ENCODE assay signal across 8 cellular contexts in the genomic region with DNA sequence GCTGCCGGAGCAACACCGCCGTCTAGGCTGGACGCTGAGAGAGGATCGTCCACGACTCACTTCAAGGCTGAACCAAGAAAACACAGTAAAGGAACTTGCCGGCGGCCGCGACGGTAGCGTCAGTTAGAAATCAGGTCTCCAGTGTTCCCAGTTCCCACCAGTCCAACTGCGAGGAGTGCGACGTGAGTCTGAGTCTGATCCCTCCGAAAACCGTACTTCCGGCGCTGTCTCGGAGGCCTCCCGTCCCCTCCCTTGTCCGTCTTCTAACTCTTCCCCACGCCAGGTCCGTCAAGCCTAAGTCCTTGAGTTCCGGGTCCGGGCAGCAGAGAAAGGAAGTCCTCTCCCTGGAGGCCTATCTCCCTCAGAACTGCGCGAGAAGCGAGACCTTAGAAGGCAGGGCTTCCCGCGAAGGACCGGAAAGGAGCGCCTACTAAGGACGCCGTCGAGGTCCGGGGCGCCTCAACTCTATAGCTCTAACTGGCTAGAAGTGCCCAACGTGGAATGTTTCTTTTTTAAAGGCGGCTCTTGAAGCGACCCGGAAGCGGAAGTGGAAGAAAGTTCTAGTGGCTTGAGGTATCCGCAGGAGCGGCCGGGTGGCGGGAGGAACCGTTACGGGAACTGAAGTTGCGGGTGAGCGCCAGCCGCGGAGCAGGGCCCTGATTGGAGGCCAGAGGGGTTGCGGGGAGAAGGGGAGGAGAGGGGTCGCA. TPM values are rescaled to one million over a fixed set of nuclear protein-coding genes. Genes with fewer than 3 reads are reported as not detected.
DNase-seq lines count a peak whose midpoint lies in the region; ATAC-seq lines count a peak whose summit lies in the region.

A gene with protein sequence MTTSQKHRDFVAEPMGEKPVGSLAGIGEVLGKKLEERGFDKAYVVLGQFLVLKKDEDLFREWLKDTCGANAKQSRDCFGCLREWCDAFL (plus strand): TSS at position 563 of the 707 bp plus-strand sequence. CDS start 748 bp downstream, outside the sequence.
A gene with protein sequence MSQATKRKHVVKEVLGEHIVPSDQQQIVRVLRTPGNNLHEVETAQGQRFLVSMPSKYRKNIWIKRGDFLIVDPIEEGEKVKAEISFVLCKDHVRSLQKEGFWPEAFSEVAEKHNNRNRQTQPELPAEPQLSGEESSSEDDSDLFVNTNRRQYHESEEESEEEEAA (minus strand): TSS at position 217 of the 707 bp plus-strand sequence. CDS start 1,768 bp downstream, outside the sequence.

- no peaks in the 10 kb centered on the region for H3K9me3 ChIP-seq in BLaER1 treated with 17β-estradiol and CSF1 and Interleukin-3, amounts not matched to agents 10 nM and 100 nM (replicated peaks in 1 of 11)

- H3K9ac ChIP-seq in BLaER1 treated with 17β-estradiol and CSF1 and Interleukin-3, amounts not matched to agents 10 nM and 100 nM: peak within 1 kb of the TSS; percentile 82 to 90 (median 86)

- ATAC-seq in GM19372 (IDR thresholded peaks at IDR 0.05; ENCODE audit: low read depth, unreplicated experiment) (peak; percentile 72), HG03558 (IDR thresholded peaks at IDR 0.05; ENCODE audit: extremely low read depth, unreplicated experiment) (peak; percentile 33), left lobe of liver (peak; percentile 88)

- H3K4me3 Mint-ChIP-seq in activated CD4-positive, alpha-beta T cell treated with anti-CD3 and anti-CD28 coated beads, Interleukin-2, amount 10 ng/mL, durations not matched to agents 7 days and 5 days: peak within 1 kb of the TSS; percentile 96

- peaks cover 24 to 42% (median 38%) of the 10 kb centered on the region in 10 experiments for H3K4me1 ChIP-seq in BLaER1 treated with 17β-estradiol and CSF1 and Interleukin-3, amounts not matched to agents 10 nM and 100 nM

- H3K27ac Mint-ChIP-seq in activated CD4-positive, alpha-beta T cell treated with anti-CD3 and anti-CD28 coated beads, Interleukin-2, amount 10 ng/mL, durations not matched to agents 7 days and 5 days: peak within 1 kb of the TSS; percentile 98

- no peaks in the 10 kb centered on the region for H3K27me3 ChIP-seq in BLaER1 treated with 17β-estradiol and CSF1 and Interleukin-3, amounts not matched to agents 10 nM and 100 nM

- CTCF ChIA-PET in activated CD4-positive, alpha-beta T cell treated with anti-CD3 and anti-CD28 coated beads, Interleukin-2, amount 10 ng/mL, durations not matched to agents 7 days and 5 days (lab: Charles Lee): interaction anchor here (1.0 to 1.5 kb wide), 6 partner anchors 10 to 222 kb away, joined by 4 to 13 read pairs (median 5); a partner anchor contains a TSS

- H3K4me2 ChIP-seq in BLaER1 treated with 17β-estradiol and CSF1 and Interleukin-3, amounts not matched to agents 10 nM and 100 nM: peak within 1 kb of the TSS; percentile 85 to 97 (median 91)

- POLR2A ChIA-PET in activated CD4-positive, alpha-beta T cell treated with anti-CD3 and anti-CD28 coated beads, Interleukin-2, amount 10 ng/mL, durations not matched to agents 7 days and 5 days (lab: Charles Lee): interaction anchor here (0.6 to 1.3 kb wide), 2 partner anchors 54 to 143 kb away, joined by 3 read pairs; no protein-coding TSS in a partner anchor

- H3K4me3 ChIP-seq in BLaER1 treated with 17β-estradiol and CSF1 and Interleukin-3, amounts not matched to agents 10 nM and 100 nM: peak within 1 kb of the TSS; percentile 67 to 97 (median 88)

- H4K20me1 ChIP-seq in BLaER1 treated with 17β-estradiol and CSF1 and Interleukin-3, amounts not matched to agents 10 nM and 100 nM: peaks cover 5 to 84% (median 40%) of the 10 kb centered on the region in 11 experiments; a peak in 20 of 22 replicates

- peaks cover 41% of the 10 kb centered on the region for H3K4me1 Mint-ChIP-seq in activated CD4-positive, alpha-beta T cell treated with anti-CD3 and anti-CD28 coated beads, Interleukin-2, amount 10 ng/mL, durations not matched to agents 7 days and 5 days

- DNase-seq in NCI-H748 (lab: John Stamatoyannopoulos, UW; ENCODE audit: unreplicated experiment): peak; percentile 99
- peak; percentile 95 for DNase-seq in activated CD4-positive, alpha-beta T cell treated with anti-CD3 and anti-CD28 coated beads, Interleukin-2, amount 10 ng/mL, durations not matched to agents 7 days and 5 days
- DNase-seq in dedifferentiated amniotic fluid mesenchymal stem cell (ENCODE audit: extremely low spot score): peak; percentile 97
- peak; percentile 94 for DNase-seq in left lobe of liver (ENCODE audit: low spot score)
- DNase-seq in stimulated activated CD4-positive, alpha-beta T cell treated with anti-CD3 and anti-CD28 coated beads, Interleukin-2, amount 100 ng/mL, for 24 hours: peak; percentile 90 to 93

- H3K9me3 Mint-ChIP-seq in activated CD4-positive, alpha-beta T cell treated with anti-CD3 and anti-CD28 coated beads, Interleukin-2, amount 10 ng/mL, durations not matched to agents 7 days and 5 days: no peaks in the 10 kb centered on the region

- H3K36me3 Mint-ChIP-seq in activated CD4-positive, alpha-beta T cell treated with anti-CD3 and anti-CD28 coated beads, Interleukin-2, amount 10 ng/mL, durations not matched to agents 7 days and 5 days (ENCODE audit: low read depth): peaks cover 49% of the 10 kb centered on the region

- peaks cover 57 to 72% (median 63%) of the 10 kb centered on the region in 11 experiments for H3K36me3 ChIP-seq in BLaER1 treated with 17β-estradiol and CSF1 and Interleukin-3, amounts not matched to agents 10 nM and 100 nM

- no peaks in the 10 kb centered on the region for H3K27me3 Mint-ChIP-seq in activated CD4-positive, alpha-beta T cell treated with anti-CD3 and anti-CD28 coated beads, Interleukin-2, amount 10 ng/mL, durations not matched to agents 7 days and 5 days

- H3K27ac ChIP-seq in BLaER1 treated with 17β-estradiol and CSF1 and Interleukin-3, amounts not matched to agents 10 nM and 100 nM: peak within 1 kb of the TSS; percentile 82 to 93 (median 85)

RNA-seq across cellular contexts. Expression of the first gene that starts in this region (rescaled TPM):
- total RNA-seq in activated CD4-positive, alpha-beta T cell treated with anti-CD3 and anti-CD28 coated beads, Interleukin-2, amount 10 ng/mL, durations not matched to agents 7 days and 5 days: 100 to 1,000 TPM; 223 to 236 TPM
- total RNA-seq in left lobe of liver: 67.3 TPM

RNA-seq across cellular contexts. Expression of the second gene that starts in this region (rescaled TPM):
- total RNA-seq in activated CD4-positive, alpha-beta T cell treated with anti-CD3 and anti-CD28 coated beads, Interleukin-2, amount 10 ng/mL, durations not matched to agents 7 days and 5 days: 10 to 100 TPM; 50.4 to 54.4 TPM
- total RNA-seq in left lobe of liver: 12.7 TPM

Comparison
In these comparisons a context has a peak if more than half of its experiments do, and no peak if none do; other contexts are left out.
1. Peak in every context shown above with its lines: DNase-seq, ATAC-seq, H3K4me3 ChIP-seq and H3K27ac ChIP-seq.
2. ATAC-seq: peak in every context shown above with its lines; median percentile 88 in left lobe of liver; 72 in GM19372; 33 in HG03558.